ENCODE assay signal across 1 cellular context in the genomic region with DNA sequence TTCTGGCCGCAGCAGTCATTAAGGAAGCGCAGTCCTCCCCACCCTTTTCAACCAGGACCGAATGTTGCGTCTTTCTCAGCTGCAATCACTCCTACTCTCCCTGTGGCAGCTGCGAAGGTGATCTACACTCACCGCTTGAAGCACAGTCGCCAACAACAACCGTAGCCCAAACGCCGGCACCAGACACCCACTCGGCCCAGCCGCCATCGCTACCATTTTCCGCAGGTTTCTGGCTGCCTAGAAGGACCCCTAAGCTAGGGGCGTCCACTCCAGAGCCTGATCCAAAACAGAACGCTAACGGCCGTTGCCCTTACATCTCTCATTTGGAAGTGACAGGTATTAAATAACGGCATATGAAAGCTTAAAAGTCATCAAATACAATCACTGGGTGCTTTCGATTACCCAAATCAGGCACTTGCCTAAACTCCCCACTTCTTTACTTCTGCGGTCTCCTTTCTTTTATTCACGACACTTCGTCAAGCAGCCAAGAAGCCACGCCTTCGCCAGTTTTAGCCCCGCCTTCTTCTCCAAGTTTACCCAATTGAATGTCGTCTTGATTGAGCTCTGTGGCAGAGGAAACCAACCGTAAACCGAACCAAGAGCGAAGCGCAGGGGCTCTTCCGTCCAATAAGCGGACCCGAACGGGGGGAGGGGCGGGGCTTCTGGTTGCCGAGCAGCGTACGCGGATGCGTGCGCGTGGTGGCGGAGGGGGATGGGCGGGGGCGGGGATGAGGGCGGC.
TF ChIP-seq lines count a peak whose summit lies in the region.

A gene (minus strand): TSS at position 231 of the 739 bp plus-strand sequence. CDS start 15 bp downstream, at position 216.

TF ChIP-seq in liver, 16 proteins besides CTCF, POLR2A, EP300 and RAD21 (continued from another document):
- TF ChIP-seq GABPA (IDR thresholded peaks at IDR 0.05 in 1 of 2, conservative IDR thresholded peaks at IDR 0.05 in 1 of 2) (peak in 1 of 2 donors; percentile 53), SP1 (IDR thresholded peaks at IDR 0.05) (peak; percentile 90), FOXA1 (IDR thresholded peaks at IDR 0.05) (peak; percentile 6), RXRA (IDR thresholded peaks at IDR 0.05) (peak; percentile 22 to 26), YY1 (IDR thresholded peaks at IDR 0.05) (peak; percentile 98), NR2F2 (IDR thresholded peaks at IDR 0.05) (peak; percentile 36), TAF1 (conservative IDR thresholded peaks at IDR 0.05) (peak; percentile 66)
- TF ChIP-seq, protein P1, sequence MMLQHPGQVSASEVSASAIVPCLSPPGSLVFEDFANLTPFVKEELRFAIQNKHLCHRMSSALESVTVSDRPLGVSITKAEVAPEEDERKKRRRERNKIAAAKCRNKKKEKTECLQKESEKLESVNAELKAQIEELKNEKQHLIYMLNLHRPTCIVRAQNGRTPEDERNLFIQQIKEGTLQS (IDR thresholded peaks at IDR 0.05) = no peak
